ENCODE assay signal across 13 cellular contexts in genomic region chr4:55348436-55348835, GRCh38. TPM values are rescaled to one million over a fixed set of nuclear protein-coding genes. Genes with fewer than 3 reads are reported as not detected.
DNase-seq lines count a peak whose midpoint lies in the region; ATAC-seq and TF ChIP-seq lines count a peak whose summit lies in the region.
"Had no signal": no experiment of that assay in that cellular context is flagged by ENCODE, and none has a peak within 500 bp of the region (broad histone marks: within the 10 kb centered on the region; RNA-seq: fewer than 3 reads in every experiment).

No MANE protein-coding gene starts in this region.

- H3K9me3 ChIP-seq in OCI-LY1 (ENCODE audit: low read length) = peaks cover 4% of the 10 kb centered on the region; the same call in 1 of the 2 replicates
- H3K9me3 ChIP-seq: left lung, SJSA1 had no signal

- H3K4me2 ChIP-seq in OCI-LY1 (ENCODE audit: low read length) = 0 out of 2 replicates have a peak overlapping the region, but pooled peaks have one; percentile 90

- peaks cover 8% of the 10 kb centered on the region for H3K9me3 Mint-ChIP-seq in activated CD4-positive, alpha-beta T cell treated with anti-CD3 and anti-CD28 coated beads, Interleukin-2, amount 10 ng/mL, durations not matched to agents 24 days and 14 days
- no peaks in the 10 kb centered on the region for H3K9me3 Mint-ChIP-seq in stimulated activated effector memory CD8-positive, alpha-beta T cell treated with anti-CD3 and anti-CD28 coated beads, Interleukin-12 subunit alpha, Interleukin-12 subunit beta, amount 100 ng/mL, for 72 hours
- peaks cover 6% of the 10 kb centered on the region for H3K9me3 Mint-ChIP-seq in activated CD4-positive, alpha-beta memory T cell treated with anti-CD3 and anti-CD28 coated beads, Interleukin-2, amount 10 ng/mL, durations not matched to agents 7 days and 5 days

- H3K27ac ChIP-seq in OCI-LY1 (ENCODE audit: low read depth, low read length, poor library complexity, severe bottlenecking) = no peak overlapping the region
- H3K27ac ChIP-seq in dorsolateral prefrontal cortex = peak overlapping the region in 53 of 59 donors; percentile 7 to 99 (median 98)
- H3K27ac ChIP-seq: left lung, SJSA1 had no signal

- no peaks in the 10 kb centered on the region for H4K20me1 ChIP-seq in OCI-LY1 (ENCODE audit: insufficient read depth, low read length)

- no peak for ATAC-seq in stimulated activated effector memory CD8-positive, alpha-beta T cell treated with anti-CD3 and anti-CD28 coated beads, Interleukin-12 subunit alpha, Interleukin-12 subunit beta, amount 100 ng/mL, for 72 hours
- no peak for ATAC-seq in GM21390 (IDR thresholded peaks at IDR 0.05; ENCODE audit: unreplicated experiment)
- ATAC-seq: left lung had no signal

- TF ChIP-seq CTCF in OCI-LY1 (IDR thresholded peaks at IDR 0.05; ENCODE audit: low read length) (no peak), dorsolateral prefrontal cortex (IDR thresholded peaks at IDR 0.05 in 54 of 56, conservative IDR thresholded peaks at IDR 0.05 in 2 of 56; ENCODE audit: low read depth in 1 of 56, partially characterized antibody in 56 of 56) (peak in 1 of 56 donors; percentile 9)

- intact Hi-C loops in activated CD4-positive, alpha-beta T cell treated with anti-CD3 and anti-CD28 coated beads, Interleukin-2, amount 10 ng/mL, durations not matched to agents 24 days and 14 days (cut with micrococcal nuclease) = no loop called here
- intact Hi-C loops in dorsolateral prefrontal cortex (cut with DNase I) = loop anchor here in 1 of 2 donors (5.0 to 10.0 kb wide), 2 partner anchors 74 to 506 kb away; partner anchors contain the start of gene EXOC1

- H3K27me3 Mint-ChIP-seq in activated CD4-positive, alpha-beta T cell treated with anti-CD3 and anti-CD28 coated beads, Interleukin-2, amount 10 ng/mL, durations not matched to agents 24 days and 14 days = no peaks in the 10 kb centered on the region
- H3K27me3 Mint-ChIP-seq in activated CD4-positive, alpha-beta memory T cell treated with anti-CD3 and anti-CD28 coated beads, Interleukin-2, amount 10 ng/mL, durations not matched to agents 7 days and 5 days = no peaks in the 10 kb centered on the region

- no peaks in the 10 kb centered on the region for H3K9me2 ChIP-seq in OCI-LY1 (ENCODE audit: low read depth, low read length)

- no peak overlapping the region for H3K4me3 ChIP-seq in OCI-LY1 (ENCODE audit: low read depth, low read length, poor library complexity, severe bottlenecking)
- peak overlapping the region in 12 of 59 donors; percentile 2 to 88 (median 27) for H3K4me3 ChIP-seq in dorsolateral prefrontal cortex
- H3K4me3 ChIP-seq: left lung, SJSA1 had no signal

- no peak for DNase-seq in activated CD4-positive, alpha-beta T cell treated with anti-CD3 and anti-CD28 coated beads, Interleukin-2, amount 10 ng/mL, durations not matched to agents 24 days and 14 days
- DNase-seq in activated CD4-positive, alpha-beta T cell treated with anti-CD3 and anti-CD28 coated beads, Interleukin-2, amount 50 U/mL, for 48 hours = no peak
- no peak for DNase-seq in dorsolateral prefrontal cortex
- no peak for DNase-seq in stimulated activated effector memory CD8-positive, alpha-beta T cell treated with anti-CD3 and anti-CD28 coated beads, Interleukin-12 subunit alpha, Interleukin-12 subunit beta, amount 100 ng/mL, for 72 hours (ENCODE audit: low spot score in 2 of 2)
- no peak for DNase-seq in NCI-H1694 treated with DMSO at 0.1 percent for 48 hours (lab: John Stamatoyannopoulos, UW)
- DNase-seq in activated CD4-positive, alpha-beta memory T cell treated with anti-CD3 and anti-CD28 coated beads, Interleukin-2, amount 10 ng/mL, durations not matched to agents 7 days and 5 days = no peak
- DNase-seq: activated naive CD4-positive, alpha-beta T cell treated with anti-CD3 and anti-CD28 coated beads, Interleukin-2, amount 50 U/mL, for 16 hours; left lung; NCI-H2107; stimulated activated naive CD4-positive, alpha-beta T cell treated with Interleukin-2 at 50 U/mL for 16 hours had no signal

- CTCF ChIA-PET in activated CD4-positive, alpha-beta memory T cell treated with anti-CD3 and anti-CD28 coated beads, Interleukin-2, amount 10 ng/mL, durations not matched to agents 7 days and 5 days (lab: Charles Lee) = no interaction called here

- H3K4me1 Mint-ChIP-seq in activated CD4-positive, alpha-beta T cell treated with anti-CD3 and anti-CD28 coated beads, Interleukin-2, amount 10 ng/mL, durations not matched to agents 24 days and 14 days = peaks cover 27% of the 10 kb centered on the region
- H3K4me1 Mint-ChIP-seq in stimulated activated effector memory CD8-positive, alpha-beta T cell treated with anti-CD3 and anti-CD28 coated beads, Interleukin-12 subunit alpha, Interleukin-12 subunit beta, amount 100 ng/mL, for 72 hours = peaks cover 19% of the 10 kb centered on the region
- peaks cover 25% of the 10 kb centered on the region for H3K4me1 Mint-ChIP-seq in activated CD4-positive, alpha-beta memory T cell treated with anti-CD3 and anti-CD28 coated beads, Interleukin-2, amount 10 ng/mL, durations not matched to agents 7 days and 5 days

- no peak overlapping the region for H2AFZ ChIP-seq in OCI-LY1 (ENCODE audit: low read length)

- H3K27ac Mint-ChIP-seq in activated CD4-positive, alpha-beta T cell treated with anti-CD3 and anti-CD28 coated beads, Interleukin-2, amount 10 ng/mL, durations not matched to agents 24 days and 14 days = no peak overlapping the region
- H3K27ac Mint-ChIP-seq in stimulated activated effector memory CD8-positive, alpha-beta T cell treated with anti-CD3 and anti-CD28 coated beads, Interleukin-12 subunit alpha, Interleukin-12 subunit beta, amount 100 ng/mL, for 72 hours = peak overlapping the region; percentile 74
- no peak overlapping the region for H3K27ac Mint-ChIP-seq in activated CD4-positive, alpha-beta memory T cell treated with anti-CD3 and anti-CD28 coated beads, Interleukin-2, amount 10 ng/mL, durations not matched to agents 7 days and 5 days

- H3K79me2 ChIP-seq in OCI-LY1 (ENCODE audit: insufficient read depth, low read length) = no peaks in the 10 kb centered on the region

- H3K27me3 ChIP-seq in OCI-LY1 (ENCODE audit: insufficient read depth, low read length) (no peaks in the 10 kb centered on the region), dorsolateral prefrontal cortex (no peaks in the 10 kb centered on the region)
- H3K27me3 ChIP-seq: left lung, SJSA1 had no signal

- peaks cover 19% of the 10 kb centered on the region for H3K36me3 Mint-ChIP-seq in activated CD4-positive, alpha-beta T cell treated with anti-CD3 and anti-CD28 coated beads, Interleukin-2, amount 10 ng/mL, durations not matched to agents 24 days and 14 days (ENCODE audit: low read depth)
- H3K36me3 Mint-ChIP-seq in stimulated activated effector memory CD8-positive, alpha-beta T cell treated with anti-CD3 and anti-CD28 coated beads, Interleukin-12 subunit alpha, Interleukin-12 subunit beta, amount 100 ng/mL, for 72 hours = no peaks in the 10 kb centered on the region
- peaks cover 20% of the 10 kb centered on the region for H3K36me3 Mint-ChIP-seq in activated CD4-positive, alpha-beta memory T cell treated with anti-CD3 and anti-CD28 coated beads, Interleukin-2, amount 10 ng/mL, durations not matched to agents 7 days and 5 days (ENCODE audit: low read depth)

- H3K9ac ChIP-seq in OCI-LY1 (ENCODE audit: low read length) = no peak overlapping the region

- peak overlapping the region; percentile 92 for H3K4me3 Mint-ChIP-seq in activated CD4-positive, alpha-beta T cell treated with anti-CD3 and anti-CD28 coated beads, Interleukin-2, amount 10 ng/mL, durations not matched to agents 24 days and 14 days
- H3K4me3 Mint-ChIP-seq in stimulated activated effector memory CD8-positive, alpha-beta T cell treated with anti-CD3 and anti-CD28 coated beads, Interleukin-12 subunit alpha, Interleukin-12 subunit beta, amount 100 ng/mL, for 72 hours = peak overlapping the region; percentile 74
- H3K4me3 Mint-ChIP-seq in activated CD4-positive, alpha-beta memory T cell treated with anti-CD3 and anti-CD28 coated beads, Interleukin-2, amount 10 ng/mL, durations not matched to agents 7 days and 5 days = no peak overlapping the region

- H3K36me3 ChIP-seq in OCI-LY1 (ENCODE audit: insufficient read depth, low read length) = peaks cover 25% of the 10 kb centered on the region
- H3K36me3 ChIP-seq: left lung, SJSA1 had no signal

- H3F3A ChIP-seq in OCI-LY1 (ENCODE audit: insufficient read depth, low read length) = peaks cover 6% of the 10 kb centered on the region; the same call in 1 of the 2 replicates

- POLR2A ChIA-PET in activated CD4-positive, alpha-beta memory T cell treated with anti-CD3 and anti-CD28 coated beads, Interleukin-2, amount 10 ng/mL, durations not matched to agents 7 days and 5 days (lab: Charles Lee) = no interaction called here

- H3K4me1 ChIP-seq in OCI-LY1 (ENCODE audit: insufficient read depth, low read length, severe bottlenecking) = peaks cover 31% of the 10 kb centered on the region

RNA-seq across cellular contexts. Expression of gene SRD5A3, which starts 2.4 kb away (rescaled TPM):
- total RNA-seq in activated CD4-positive, alpha-beta T cell treated with anti-CD3 and anti-CD28 coated beads, Interleukin-2, amount 10 ng/mL, durations not matched to agents 24 days and 14 days = 26.6 and 27.4 TPM in 2 replicates
- 10 to 100 TPM in 112 of 120 experiments, 1 to 10 TPM in 8; 6.0 to 34.8 (median 15.9) TPM for total RNA-seq in dorsolateral prefrontal cortex
- 10 to 100 TPM; 11.8 to 12.0 TPM for total RNA-seq in activated CD4-positive, alpha-beta memory T cell treated with anti-CD3 and anti-CD28 coated beads, Interleukin-2, amount 10 ng/mL, durations not matched to agents 7 days and 5 days

RNA-seq across cellular contexts. Expression of gene TMEM165, which starts 47.3 kb away (rescaled TPM):
- 87.2 and 99.1 TPM in 2 replicates for total RNA-seq in activated CD4-positive, alpha-beta T cell treated with anti-CD3 and anti-CD28 coated beads, Interleukin-2, amount 10 ng/mL, durations not matched to agents 24 days and 14 days
- total RNA-seq in dorsolateral prefrontal cortex = 100 to 1,000 TPM in 101 of 120 experiments, 10 to 100 TPM in 19; 53.1 to 690 (median 173) TPM
- total RNA-seq in activated CD4-positive, alpha-beta memory T cell treated with anti-CD3 and anti-CD28 coated beads, Interleukin-2, amount 10 ng/mL, durations not matched to agents 7 days and 5 days = 10 to 100 TPM; 68.2 to 70.1 TPM
